ENCODE assay signal across 3 cellular contexts in the genomic region with DNA sequence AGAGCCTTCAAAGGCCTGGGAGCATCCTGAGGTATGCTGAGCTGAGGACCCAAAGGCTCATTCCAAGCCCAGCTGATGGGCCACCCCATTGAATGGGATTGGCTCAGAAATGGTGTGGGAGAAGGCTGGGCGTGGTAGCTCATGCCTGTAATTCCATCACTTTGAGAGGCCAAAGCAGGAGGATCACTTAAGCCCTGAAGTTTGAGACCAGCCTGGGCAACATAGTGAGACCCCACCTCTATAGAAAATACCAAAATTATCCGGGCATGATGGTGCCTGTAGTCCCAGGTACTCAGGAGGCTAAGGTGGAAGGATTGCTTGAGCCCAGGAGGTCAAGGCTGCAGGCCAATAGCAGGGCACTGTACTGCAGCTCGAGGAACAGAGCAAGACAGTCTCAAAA.
"Had no signal": no experiment of that assay in that cellular context is flagged by ENCODE, and none has a peak within 500 bp of the region (broad histone marks: within the 10 kb centered on the region; RNA-seq: fewer than 3 reads in every experiment).

No MANE protein-coding gene starts in this region.

- ATAC-seq: GM12878 had no signal

- H3K4me3 ChIP-seq: GM12878 had no signal

- DNase-seq: GDM1, GF-D8 had no signal
